Comparison of ENCODE assay signal across 20 cellular contexts in the genomic region with DNA sequence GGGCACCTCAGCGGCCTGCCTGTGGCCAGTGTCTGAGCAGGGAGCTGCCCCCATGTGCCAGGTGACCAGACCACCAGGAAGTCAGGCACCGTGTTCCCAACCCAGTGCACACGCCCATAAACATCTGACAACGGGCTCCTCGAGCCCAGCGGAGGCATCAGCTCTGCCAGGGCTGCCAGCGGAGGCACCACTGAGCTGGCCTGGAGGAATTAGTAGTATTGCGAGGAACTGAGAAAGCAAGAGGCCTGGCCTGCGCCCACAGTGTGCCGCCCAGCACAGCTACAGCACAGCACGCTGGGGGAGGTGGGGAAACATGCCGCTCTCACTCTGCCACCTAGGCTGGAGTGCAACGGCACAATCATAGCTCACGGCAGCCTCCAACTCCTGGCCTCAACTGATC. TPM values are rescaled to one million over a fixed set of nuclear protein-coding genes. Genes with fewer than 3 reads are reported as not detected.
"Had no signal": no experiment of that assay in that cellular context is flagged by ENCODE, and none has a peak within 500 bp of the region (broad histone marks: within the 10 kb centered on the region; RNA-seq: fewer than 3 reads in every experiment).

No MANE protein-coding gene starts in this region.

- H3K4me1 Mint-ChIP-seq: activated CD4-positive, alpha-beta T cell treated with anti-CD3 and anti-CD28 coated beads, Interleukin-2, amount 10 ng/mL, durations not matched to agents 24 days and 14 days; activated naive CD8-positive, alpha-beta T cell treated with anti-CD3 and anti-CD28 coated beads for 36 hours; activated T-helper 17 cell treated with anti-CD3 and anti-CD28 coated beads, Interleukin-2, amount 50 U/mL, for 72 hours; mesothelial cell of epicardium had no signal

- H3K27me3 Mint-ChIP-seq: activated CD4-positive, alpha-beta T cell treated with anti-CD3 and anti-CD28 coated beads, Interleukin-2, amount 10 ng/mL, durations not matched to agents 24 days and 14 days; activated CD8-positive, alpha-beta T cell treated with anti-CD3 and anti-CD28 coated beads for 36 hours; activated naive CD8-positive, alpha-beta T cell treated with anti-CD3 and anti-CD28 coated beads for 36 hours; activated T-helper 17 cell treated with anti-CD3 and anti-CD28 coated beads, Interleukin-2, amount 50 U/mL, for 72 hours had no signal

- H3K9me3 Mint-ChIP-seq: activated CD4-positive, alpha-beta T cell treated with anti-CD3 and anti-CD28 coated beads, Interleukin-2, amount 10 ng/mL, durations not matched to agents 24 days and 14 days; activated CD8-positive, alpha-beta T cell treated with anti-CD3 and anti-CD28 coated beads for 36 hours; activated naive CD8-positive, alpha-beta T cell treated with anti-CD3 and anti-CD28 coated beads for 36 hours; activated T-helper 17 cell treated with anti-CD3 and anti-CD28 coated beads, Interleukin-2, amount 50 U/mL, for 72 hours; mesothelial cell of epicardium had no signal

- DNase-seq: activated CD4-positive, alpha-beta T cell treated with anti-CD3 and anti-CD28 coated beads, Interleukin-2, amount 10 ng/mL, durations not matched to agents 24 days and 14 days; activated CD4-positive, CD25-positive, alpha-beta regulatory T cell; activated CD8-positive, alpha-beta T cell treated with anti-CD3 and anti-CD28 coated beads for 36 hours; activated naive CD4-positive, alpha-beta T cell; activated naive CD8-positive, alpha-beta T cell treated with anti-CD3 and anti-CD28 coated beads for 36 hours; activated T-cell treated with anti-CD3 and anti-CD28 coated beads, Interleukin-2, amount 50 U/mL, for 1 hour; amygdala; foreskin fibroblast; retina; stimulated activated CD4-positive, alpha-beta T cell treated with anti-CD3 and anti-CD28 coated beads, Interleukin-12 subunit alpha, Interleukin-12 subunit beta, amount 100 ng/mL, for 4 hours; stimulated activated CD4-positive, alpha-beta T cell treated with anti-CD3 and anti-CD28 coated beads, Interleukin-1b, Interleukin-23, amount 100 ng/mL, for 48 hours; stimulated activated CD8-positive, alpha-beta memory T cell treated with anti-CD3 and anti-CD28 coated beads, Interleukin-4, amount 100 ng/mL, for 48 hours; stimulated activated naive CD4-positive, alpha-beta T cell had no signal

- H3K27ac Mint-ChIP-seq: activated CD4-positive, alpha-beta T cell treated with anti-CD3 and anti-CD28 coated beads, Interleukin-2, amount 10 ng/mL, durations not matched to agents 24 days and 14 days; activated CD8-positive, alpha-beta T cell treated with anti-CD3 and anti-CD28 coated beads for 36 hours; activated naive CD8-positive, alpha-beta T cell treated with anti-CD3 and anti-CD28 coated beads for 36 hours; activated T-helper 17 cell treated with anti-CD3 and anti-CD28 coated beads, Interleukin-2, amount 50 U/mL, for 72 hours; mesothelial cell of epicardium had no signal

- H3K27ac ChIP-seq: epithelial cell of prostate, hepatocyte had no signal

- ATAC-seq: activated CD8-positive, alpha-beta T cell treated with anti-CD3 and anti-CD28 coated beads for 36 hours; activated T-helper 17 cell treated with anti-CD3 and anti-CD28 coated beads, Interleukin-2, amount 50 U/mL, for 72 hours; left lobe of liver had no signal

- H3K4me3 Mint-ChIP-seq: activated CD4-positive, alpha-beta T cell treated with anti-CD3 and anti-CD28 coated beads, Interleukin-2, amount 10 ng/mL, durations not matched to agents 24 days and 14 days; activated CD8-positive, alpha-beta T cell treated with anti-CD3 and anti-CD28 coated beads for 36 hours; activated naive CD8-positive, alpha-beta T cell treated with anti-CD3 and anti-CD28 coated beads for 36 hours; activated T-helper 17 cell treated with anti-CD3 and anti-CD28 coated beads, Interleukin-2, amount 50 U/mL, for 72 hours; mesothelial cell of epicardium had no signal

- H3K27me3 ChIP-seq: hepatocyte had no signal

- H3K36me3 Mint-ChIP-seq: activated naive CD8-positive, alpha-beta T cell treated with anti-CD3 and anti-CD28 coated beads for 36 hours had no signal

- H3K4me3 ChIP-seq: hepatocyte, lung had no signal

RNA-seq across cellular contexts. Expression of gene RGS9BP, which starts 45.3 kb away (rescaled TPM):
- total RNA-seq: activated naive CD8-positive, alpha-beta T cell treated with anti-CD3 and anti-CD28 coated beads for 36 hours had no signal
- polyA plus RNA-seq: neural cell had no signal
